Comparison of ENCODE assay signal across 13 cellular contexts in the genomic region with DNA sequence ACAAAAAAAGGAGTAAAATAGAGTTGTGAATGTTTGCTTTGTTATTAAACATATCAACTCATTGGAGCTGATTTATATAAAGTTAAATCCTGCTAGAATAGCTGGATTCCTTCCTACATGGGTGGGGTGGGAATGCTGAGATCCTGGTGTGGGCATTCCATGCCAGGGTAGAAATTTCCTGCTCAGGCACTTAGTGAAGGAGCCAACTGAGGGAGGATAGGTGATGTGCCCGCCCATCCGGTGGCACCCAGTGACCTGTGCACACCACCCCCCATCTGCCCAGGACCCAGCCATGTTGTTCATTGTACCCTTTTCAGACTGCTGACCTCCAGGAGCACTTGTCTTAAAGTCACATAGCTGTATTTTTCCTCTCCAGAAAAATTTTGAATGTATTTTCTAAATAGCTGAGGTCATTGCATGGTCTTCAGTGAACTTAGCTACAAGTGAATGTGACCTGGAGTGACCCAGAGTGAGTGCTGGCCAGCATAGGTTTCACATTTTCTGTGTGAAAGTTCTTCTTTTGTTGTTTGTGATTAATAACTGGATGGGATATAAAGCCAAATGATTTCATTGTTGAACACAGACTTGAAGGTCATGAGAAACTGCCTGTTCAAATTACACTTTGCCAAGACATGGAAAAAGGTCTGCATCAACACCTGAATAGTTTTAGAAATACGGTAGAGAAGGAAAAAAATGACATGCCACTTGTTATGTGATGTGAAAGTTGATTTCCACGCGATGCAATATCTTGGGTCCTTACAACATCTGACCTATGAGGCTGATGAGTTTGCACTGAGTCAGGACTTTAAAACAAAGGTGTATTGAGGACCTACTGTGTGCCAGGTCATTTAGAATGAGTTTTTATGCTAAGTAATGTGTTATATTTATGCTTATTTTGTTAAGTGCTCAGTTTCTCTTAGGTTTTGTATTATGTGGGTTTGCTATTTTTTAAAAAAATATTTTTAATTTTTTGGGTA.
A peak's percentile ranks its signal among the peaks of the same experiment; 100 is the strongest.
DNase-seq lines count a peak whose midpoint lies in the region; ATAC-seq and TF ChIP-seq lines count a peak whose summit lies in the region.
"Had no signal": no experiment of that assay in that cellular context is flagged by ENCODE, and none has a peak within 500 bp of the region (broad histone marks: within the 10 kb centered on the region; RNA-seq: fewer than 3 reads in every experiment).

No MANE protein-coding gene starts in this region.

- intact Hi-C loops in CD14-positive monocyte (cut with micrococcal nuclease), result loop anchor here (5.0 to 10.0 kb wide), 4 partner anchors 35 to 78 kb away; a partner anchor contains a TSS

- TF ChIP-seq CTCF in CD14-positive monocyte (IDR thresholded peaks at IDR 0.05), result no peak

- H3K4me1 Mint-ChIP-seq in CD14-positive monocyte, result peaks cover 65% of the 10 kb centered on the region
- H3K4me1 Mint-ChIP-seq in natural killer cell treated with Interleukin-12 subunit alpha and Interleukin-12 subunit beta and Interleukin-15 and Interleukin-18, amount 100 ng/mL, for 72 hours (ENCODE audit: low read depth in 2 of 2), result peaks cover 68 to 85% of the 10 kb centered on the region in 2 donors

- WGBS in esophagus, 2 donors, result 54 to 57% methylated on average over 5 of the region's 5 CpGs

- H3K9me3 ChIP-seq in MG63 (no peaks in the 10 kb centered on the region), esophagus (ENCODE audit: control insufficient read depth in 2 of 2, insufficient read depth in 1 of 2, low read depth in 1 of 2, low read length in 1 of 2) (no peaks in the 10 kb centered on the region)

- no peaks in the 10 kb centered on the region for H3K9me3 Mint-ChIP-seq in CD14-positive monocyte
- no peaks in the 10 kb centered on the region for H3K9me3 Mint-ChIP-seq in natural killer cell treated with Interleukin-12 subunit alpha and Interleukin-12 subunit beta and Interleukin-15 and Interleukin-18, amount 100 ng/mL, for 72 hours
- H3K9me3 Mint-ChIP-seq: activated naive CD8-positive, alpha-beta T cell treated with anti-CD3 and anti-CD28 coated beads, Interleukin-2, amount 10 ng/mL, durations not matched to agents 7 days and 5 days; mesothelial cell of epicardium had no signal

- peak overlapping the region; percentile 42 to 58 for H3K27ac ChIP-seq in esophagus (ENCODE audit: low read depth in 2 of 2, low read length in 1 of 2)
- H3K27ac ChIP-seq: BLaER1 had no signal

- no peak overlapping the region for H3K4me3 Mint-ChIP-seq in CD14-positive monocyte
- H3K4me3 Mint-ChIP-seq in natural killer cell treated with Interleukin-12 subunit alpha and Interleukin-12 subunit beta and Interleukin-15 and Interleukin-18, amount 100 ng/mL, for 72 hours, result peak overlapping the region; percentile 22
- H3K4me3 Mint-ChIP-seq: activated naive CD8-positive, alpha-beta T cell treated with anti-CD3 and anti-CD28 coated beads, Interleukin-2, amount 10 ng/mL, durations not matched to agents 7 days and 5 days; mesothelial cell of epicardium had no signal

- peaks cover 4 to 5% of the 10 kb centered on the region in 2 donors for H3K4me1 ChIP-seq in esophagus (ENCODE audit: control insufficient read depth in 2 of 2, insufficient read depth in 2 of 2, low read length in 1 of 2)

- H3K36me3 ChIP-seq in MG63 (no peaks in the 10 kb centered on the region), esophagus (ENCODE audit: control insufficient read depth in 2 of 2, insufficient read depth in 2 of 2, low read length in 1 of 2) (no peaks in the 10 kb centered on the region)

- H3K27me3 ChIP-seq in MG63, result no peaks in the 10 kb centered on the region
- no peaks in the 10 kb centered on the region for H3K27me3 ChIP-seq in esophagus (ENCODE audit: control insufficient read depth in 1 of 2, insufficient read depth in 2 of 2, low read length in 2 of 2)
- H3K27me3 ChIP-seq: BLaER1 had no signal

- H3K27ac Mint-ChIP-seq in CD14-positive monocyte, result peak overlapping the region; percentile 57 to 85 (median 70)
- peak overlapping the region; percentile 78 to 88 for H3K27ac Mint-ChIP-seq in natural killer cell treated with Interleukin-12 subunit alpha and Interleukin-12 subunit beta and Interleukin-15 and Interleukin-18, amount 100 ng/mL, for 72 hours
- H3K27ac Mint-ChIP-seq: activated naive CD8-positive, alpha-beta T cell treated with anti-CD3 and anti-CD28 coated beads, Interleukin-2, amount 10 ng/mL, durations not matched to agents 7 days and 5 days; mesothelial cell of epicardium had no signal

- DNase-seq in CD14-positive monocyte (ENCODE audit: low spot score) (no peak), MG63 (peak; percentile 23), NCI-H1436 (lab: John Stamatoyannopoulos, UW) (no peak)
- no peak for DNase-seq in natural killer cell treated with Interleukin-12 subunit alpha and Interleukin-12 subunit beta and Interleukin-15 and Interleukin-18, amount 100 ng/mL, for 72 hours (ENCODE audit: low spot score)
- no peak for DNase-seq in stimulated activated CD4-positive, alpha-beta T cell treated with anti-CD3 and anti-CD28 coated beads, Interleukin-2, amount 100 ng/mL, for 48 hours
- no peak for DNase-seq in stimulated activated naive CD4-positive, alpha-beta T cell (lab: John Stamatoyannopoulos, UW)
- DNase-seq: activated naive CD8-positive, alpha-beta T cell treated with anti-CD3 and anti-CD28 coated beads, Interleukin-2, amount 10 ng/mL, durations not matched to agents 7 days and 5 days; foreskin fibroblast; substantia nigra had no signal

- H3K27me3 Mint-ChIP-seq in CD14-positive monocyte (ENCODE audit: low read depth in 3 of 3), result no peaks in the 10 kb centered on the region
- H3K27me3 Mint-ChIP-seq in natural killer cell treated with Interleukin-12 subunit alpha and Interleukin-12 subunit beta and Interleukin-15 and Interleukin-18, amount 100 ng/mL, for 72 hours, result no peaks in the 10 kb centered on the region
- H3K27me3 Mint-ChIP-seq: activated naive CD8-positive, alpha-beta T cell treated with anti-CD3 and anti-CD28 coated beads, Interleukin-2, amount 10 ng/mL, durations not matched to agents 7 days and 5 days had no signal

- no peak overlapping the region for H3K4me3 ChIP-seq in MG63
- no peak overlapping the region for H3K4me3 ChIP-seq in esophagus (ENCODE audit: low read depth in 1 of 2, low read length in 2 of 2)
- H3K4me3 ChIP-seq: BLaER1 had no signal

- no peak for ATAC-seq in natural killer cell treated with Interleukin-12 subunit alpha and Interleukin-12 subunit beta and Interleukin-15 and Interleukin-18, amount 100 ng/mL, for 72 hours
- no peak for ATAC-seq in HG02610 (IDR thresholded peaks at IDR 0.05; ENCODE audit: unreplicated experiment)

- H3K36me3 Mint-ChIP-seq in CD14-positive monocyte, result peaks cover 7 to 9% of the 10 kb centered on the region in 2 donors
- no peaks in the 10 kb centered on the region for H3K36me3 Mint-ChIP-seq in natural killer cell treated with Interleukin-12 subunit alpha and Interleukin-12 subunit beta and Interleukin-15 and Interleukin-18, amount 100 ng/mL, for 72 hours
- H3K36me3 Mint-ChIP-seq: mesothelial cell of epicardium had no signal
